ENCODE assay signal across 38 cellular contexts in the genomic region with DNA sequence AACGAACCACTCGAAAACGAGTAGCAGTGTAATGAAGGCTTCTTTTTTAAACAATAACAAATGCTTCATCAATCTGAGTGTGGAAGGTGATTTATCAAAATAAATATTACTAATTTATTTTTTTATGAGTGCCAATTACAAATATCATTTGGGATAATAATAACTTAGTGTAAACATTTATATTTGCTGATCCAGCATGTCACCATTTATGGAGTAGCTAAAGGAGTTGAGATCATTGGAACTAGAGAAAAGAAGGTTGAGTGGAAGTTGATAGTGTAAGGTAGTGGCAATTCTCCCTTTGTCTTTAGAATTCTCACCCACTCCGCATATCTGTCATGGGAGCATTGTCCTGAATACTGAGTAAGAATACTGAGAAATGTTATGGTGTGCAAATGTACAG.
"Had no signal": no experiment of that assay in that cellular context is flagged by ENCODE, and none has a peak within 500 bp of the region (broad histone marks: within the 10 kb centered on the region; RNA-seq: fewer than 3 reads in every experiment).

No MANE protein-coding gene starts in this region.

- H3K9me3 ChIP-seq: adrenal gland, body of pancreas had no signal

- H3K36me3 Mint-ChIP-seq: activated CD4-positive, alpha-beta memory T cell treated with anti-CD3 and anti-CD28 coated beads for 36 hours; activated naive CD4-positive, alpha-beta T cell treated with anti-CD3 and anti-CD28 coated beads, Interleukin-2, amount 50 U/mL, for 72 hours; activated naive CD8-positive, alpha-beta T cell treated with anti-CD3 and anti-CD28 coated beads for 36 hours had no signal

- H3K4me1 ChIP-seq: body of pancreas had no signal

- H3K27me3 Mint-ChIP-seq: activated B cell treated with CpG ODN at 0.5 μM for 24 hours; activated CD4-positive, alpha-beta memory T cell treated with anti-CD3 and anti-CD28 coated beads for 36 hours; activated CD4-positive, alpha-beta T cell treated with anti-CD3 and anti-CD28 coated beads, Interleukin-2, amount 10 ng/mL, durations not matched to agents 24 days and 14 days; activated CD8-positive, alpha-beta T cell treated with anti-CD3 and anti-CD28 coated beads for 36 hours; activated naive CD8-positive, alpha-beta T cell treated with anti-CD3 and anti-CD28 coated beads for 36 hours; activated T-helper 17 cell treated with anti-CD3 and anti-CD28 coated beads, Interleukin-2, amount 50 U/mL, for 72 hours; central memory CD8-positive, alpha-beta T cell had no signal

- DNase-seq: activated B cell treated with CpG ODN at 0.5 μM for 24 hours; activated CD4-positive, alpha-beta memory T cell treated with anti-CD3 and anti-CD28 coated beads for 36 hours; activated CD4-positive, alpha-beta T cell treated with anti-CD3 and anti-CD28 coated beads for 4 hours; activated CD4-positive, alpha-beta T cell treated with anti-CD3 and anti-CD28 coated beads, Interleukin-2, amount 10 ng/mL, durations not matched to agents 24 days and 14 days; activated CD4-positive, alpha-beta T cell treated with anti-CD3 and anti-CD28 coated beads, Interleukin-2, amount 50 U/mL, for 1 hour; activated CD4-positive, alpha-beta T cell treated with anti-CD3 and anti-CD28 coated beads, Interleukin-2, amount 50 U/mL, for 4 hours; activated CD4-positive, CD25-positive, alpha-beta regulatory T cell treated with anti-CD3 and anti-CD28 coated beads, Interleukin-2, amount 50 U/mL, for 72 hours; activated CD8-positive, alpha-beta memory T cell treated with anti-CD3 and anti-CD28 coated beads, Interleukin-2, amount 50 U/mL, for 4 hours; activated CD8-positive, alpha-beta T cell treated with anti-CD3 and anti-CD28 coated beads for 36 hours; activated effector memory CD4-positive, alpha-beta T cell treated with anti-CD3 and anti-CD28 coated beads, Interleukin-2, amount 50 U/mL, for 16 hours; activated gamma-delta T cell treated with Interleukin-2 at 50 U/mL for 16 hours; activated naive CD4-positive, alpha-beta T cell; activated naive CD4-positive, alpha-beta T cell treated with anti-CD3 and anti-CD28 coated beads for 36 hours; activated naive CD4-positive, alpha-beta T cell treated with anti-CD3 and anti-CD28 coated beads, Interleukin-2, amount 50 U/mL, for 16 hours; activated naive CD8-positive, alpha-beta T cell treated with anti-CD3 and anti-CD28 coated beads for 36 hours; activated T-cell treated with anti-CD3 and anti-CD28 coated beads for 4 hours; activated T-cell treated with anti-CD3 and anti-CD28 coated beads, Interleukin-2, amount 50 U/mL, for 1 hour; activated T-cell treated with anti-CD3 and anti-CD28 coated beads, Interleukin-2, amount 50 U/mL, for 4 hours; activated T-cell treated with anti-CD3 and anti-CD28 coated beads, Interleukin-2, amount 50 U/mL, for 72 hours; adrenal gland; amniotic stem cell; aorta; body of pancreas; brain microvascular endothelial cell; caudate nucleus; cerebellar nuclear complex; T-helper 2 cell; T-helper 9 cell had no signal

- H3K4me3 Mint-ChIP-seq: activated B cell treated with CpG ODN at 0.5 μM for 24 hours; activated CD4-positive, alpha-beta memory T cell treated with anti-CD3 and anti-CD28 coated beads for 36 hours; activated CD4-positive, alpha-beta T cell treated with anti-CD3 and anti-CD28 coated beads, Interleukin-2, amount 10 ng/mL, durations not matched to agents 24 days and 14 days; activated CD8-positive, alpha-beta T cell treated with anti-CD3 and anti-CD28 coated beads for 36 hours; activated naive CD4-positive, alpha-beta T cell treated with anti-CD3 and anti-CD28 coated beads for 36 hours; activated naive CD8-positive, alpha-beta T cell treated with anti-CD3 and anti-CD28 coated beads for 36 hours; activated T-cell treated with anti-CD3 and anti-CD28 coated beads, Interleukin-2, amount 50 U/mL, for 4 hours; activated T-cell treated with anti-CD3 and anti-CD28 coated beads, Interleukin-2, amount 50 U/mL, for 72 hours; activated T-helper 1 cell treated with anti-CD3 and anti-CD28 coated beads, Interleukin-12 subunit alpha, Interleukin-12 subunit beta, Interleukin-2, Interleukin-4 antibody, amounts not matched to agents 30 ng/mL and 10 ng/mL and 1 ng/mL, durations not matched to agents 14 hours and 24 hours and 36 hours; activated T-helper 17 cell treated with anti-CD3 and anti-CD28 coated beads, Interleukin-2, amount 50 U/mL, for 72 hours; central memory CD8-positive, alpha-beta T cell; T-helper 1 cell treated with Interleukin-12 subunit alpha and Interleukin-12 subunit beta and Interleukin-4 antibody, amounts not matched to agents 30 μg/mL and 1 μg/mL, for 36 hours; T-helper 2 cell treated with Interferon-gamma antibody and Interleukin-4, amounts not matched to agents 5 μg/mL and 100 μg/mL, for 36 hours had no signal

- H3K27me3 ChIP-seq: adrenal gland, body of pancreas, brain microvascular endothelial cell, cardiac muscle cell had no signal

- ATAC-seq: activated CD8-positive, alpha-beta T cell treated with anti-CD3 and anti-CD28 coated beads for 36 hours; activated naive CD4-positive, alpha-beta T cell treated with anti-CD3 and anti-CD28 coated beads, Interleukin-2, amount 50 U/mL, for 72 hours; activated T-cell treated with anti-CD3 and anti-CD28 coated beads, Interleukin-2, amount 50 U/mL, for 4 hours; activated T-cell treated with anti-CD3 and anti-CD28 coated beads, Interleukin-2, amount 50 U/mL, for 72 hours; activated T-helper 17 cell treated with anti-CD3 and anti-CD28 coated beads, Interleukin-2, amount 50 U/mL, for 72 hours; body of pancreas had no signal

- H3K4me3 ChIP-seq: adrenal gland, body of pancreas, cardiac muscle cell had no signal

- H3K9me3 Mint-ChIP-seq: activated B cell treated with CpG ODN at 0.5 μM for 24 hours; activated CD4-positive, alpha-beta memory T cell treated with anti-CD3 and anti-CD28 coated beads for 36 hours; activated CD4-positive, alpha-beta T cell treated with anti-CD3 and anti-CD28 coated beads, Interleukin-2, amount 10 ng/mL, durations not matched to agents 24 days and 14 days; activated CD8-positive, alpha-beta T cell treated with anti-CD3 and anti-CD28 coated beads for 36 hours; activated naive CD4-positive, alpha-beta T cell treated with anti-CD3 and anti-CD28 coated beads for 36 hours; activated naive CD4-positive, alpha-beta T cell treated with anti-CD3 and anti-CD28 coated beads, Interleukin-2, amount 50 U/mL, for 72 hours; activated naive CD8-positive, alpha-beta T cell treated with anti-CD3 and anti-CD28 coated beads for 36 hours; activated T-cell treated with anti-CD3 and anti-CD28 coated beads, Interleukin-2, amount 50 U/mL, for 4 hours; activated T-cell treated with anti-CD3 and anti-CD28 coated beads, Interleukin-2, amount 50 U/mL, for 72 hours; activated T-helper 1 cell treated with anti-CD3 and anti-CD28 coated beads, Interleukin-12 subunit alpha, Interleukin-12 subunit beta, Interleukin-2, Interleukin-4 antibody, amounts not matched to agents 30 ng/mL and 10 ng/mL and 1 ng/mL, durations not matched to agents 14 hours and 24 hours and 36 hours; activated T-helper 17 cell treated with anti-CD3 and anti-CD28 coated beads, Interleukin-2, amount 50 U/mL, for 72 hours; central memory CD8-positive, alpha-beta T cell; T-helper 1 cell treated with Interleukin-12 subunit alpha and Interleukin-12 subunit beta and Interleukin-4 antibody, amounts not matched to agents 30 μg/mL and 1 μg/mL, for 36 hours; T-helper 2 cell treated with Interferon-gamma antibody and Interleukin-4, amounts not matched to agents 5 μg/mL and 100 μg/mL, for 36 hours had no signal

- H3K36me3 ChIP-seq: adrenal gland, brain microvascular endothelial cell, cardiac muscle cell had no signal

- FAIRE-seq: astrocyte, bronchial epithelial cell had no signal

- H3K27ac ChIP-seq: adrenal gland, body of pancreas, brain microvascular endothelial cell, cardiac muscle cell, VCaP had no signal

- H3K27ac Mint-ChIP-seq: activated B cell treated with CpG ODN at 0.5 μM for 24 hours; activated CD4-positive, alpha-beta memory T cell treated with anti-CD3 and anti-CD28 coated beads for 36 hours; activated CD4-positive, alpha-beta T cell treated with anti-CD3 and anti-CD28 coated beads, Interleukin-2, amount 10 ng/mL, durations not matched to agents 24 days and 14 days; activated CD8-positive, alpha-beta T cell treated with anti-CD3 and anti-CD28 coated beads for 36 hours; activated naive CD4-positive, alpha-beta T cell treated with anti-CD3 and anti-CD28 coated beads for 36 hours; activated naive CD4-positive, alpha-beta T cell treated with anti-CD3 and anti-CD28 coated beads, Interleukin-2, amount 50 U/mL, for 72 hours; activated naive CD8-positive, alpha-beta T cell treated with anti-CD3 and anti-CD28 coated beads for 36 hours; activated T-cell treated with anti-CD3 and anti-CD28 coated beads, Interleukin-2, amount 50 U/mL, for 72 hours; activated T-helper 1 cell treated with anti-CD3 and anti-CD28 coated beads, Interleukin-12 subunit alpha, Interleukin-12 subunit beta, Interleukin-2, Interleukin-4 antibody, amounts not matched to agents 30 ng/mL and 10 ng/mL and 1 ng/mL, durations not matched to agents 14 hours and 24 hours and 36 hours; activated T-helper 17 cell treated with anti-CD3 and anti-CD28 coated beads, Interleukin-2, amount 50 U/mL, for 72 hours; T-helper 1 cell treated with Interleukin-12 subunit alpha and Interleukin-12 subunit beta and Interleukin-4 antibody, amounts not matched to agents 30 μg/mL and 1 μg/mL, for 36 hours; T-helper 2 cell treated with Interferon-gamma antibody and Interleukin-4, amounts not matched to agents 5 μg/mL and 100 μg/mL, for 36 hours had no signal

- H3K4me1 Mint-ChIP-seq: activated B cell treated with CpG ODN at 0.5 μM for 24 hours; activated naive CD8-positive, alpha-beta T cell treated with anti-CD3 and anti-CD28 coated beads for 36 hours; central memory CD8-positive, alpha-beta T cell had no signal
